Comparison of ENCODE assay signal across 16 cellular contexts in the genomic region with DNA sequence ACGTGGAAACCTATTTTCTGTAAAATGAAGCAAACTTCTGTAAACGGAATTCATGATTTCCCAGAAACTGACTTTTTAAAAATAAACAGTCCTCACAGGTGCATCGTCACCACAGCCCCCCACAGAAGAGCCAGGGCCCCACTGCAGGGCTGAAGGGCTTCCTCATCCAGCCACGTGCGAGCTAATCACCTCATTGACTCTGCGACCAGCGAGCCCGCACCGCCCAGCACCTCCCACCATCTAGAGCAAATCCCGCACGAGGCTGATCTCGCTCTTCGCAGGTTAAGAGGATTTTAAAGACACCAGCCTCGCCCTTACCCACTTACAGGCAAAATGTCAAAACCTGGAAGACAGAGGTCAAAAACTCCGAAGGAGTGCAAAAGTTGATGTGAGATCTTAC.
A peak's percentile ranks its signal among the peaks of the same experiment; 100 is the strongest.
DNase-seq lines count a peak whose midpoint lies in the region; ATAC-seq and TF ChIP-seq lines count a peak whose summit lies in the region.
"Had no signal": no experiment of that assay in that cellular context is flagged by ENCODE, and none has a peak within 500 bp of the region (broad histone marks: within the 10 kb centered on the region; RNA-seq: fewer than 3 reads in every experiment).

No MANE protein-coding gene starts in this region.

- H3K4me1 Mint-ChIP-seq in central memory CD8-positive, alpha-beta T cell: peaks cover 40% of the 10 kb centered on the region
- peaks cover 39% of the 10 kb centered on the region for H3K4me1 Mint-ChIP-seq in nephron

- no peak; the same call in 2 of the 3 replicates for ATAC-seq in DND-41 (ENCODE audit: insufficient read depth, low read depth)
- no peak for ATAC-seq in central memory CD8-positive, alpha-beta T cell (replicated peaks; ENCODE audit: extremely low read depth, poor library complexity, severe bottlenecking)
- ATAC-seq in GM18870 (IDR thresholded peaks at IDR 0.05; ENCODE audit: unreplicated experiment): no peak
- no peak for ATAC-seq in GM21723 (IDR thresholded peaks at IDR 0.05; ENCODE audit: unreplicated experiment)

- H2AFZ ChIP-seq in DND-41 (ENCODE audit: low read depth, low read length): no peak overlapping the region
- H2AFZ ChIP-seq: GM23248 had no signal

- no peak overlapping the region for H3K27ac Mint-ChIP-seq in central memory CD8-positive, alpha-beta T cell (ENCODE audit: low read depth)
- no peak overlapping the region for H3K27ac Mint-ChIP-seq in nephron

- no peaks in the 10 kb centered on the region for H3K9me3 Mint-ChIP-seq in central memory CD8-positive, alpha-beta T cell
- no peaks in the 10 kb centered on the region for H3K9me3 Mint-ChIP-seq in nephron

- H3K79me2 ChIP-seq in DND-41 (ENCODE audit: insufficient read depth, low read length): peaks cover 81% of the 10 kb centered on the region

- peak overlapping the region; percentile 40 for H3K4me3 Mint-ChIP-seq in central memory CD8-positive, alpha-beta T cell
- H3K4me3 Mint-ChIP-seq in nephron: peak overlapping the region; percentile 78 to 92 (median 90)

- H3K9me3 ChIP-seq in DND-41 (ENCODE audit: insufficient read depth, low read length, severe bottlenecking): no peaks in the 10 kb centered on the region
- H3K9me3 ChIP-seq: stomach had no signal

- no peaks in the 10 kb centered on the region for H3K27me3 ChIP-seq in DND-41 (ENCODE audit: insufficient read depth, low read length, poor library complexity)

- H4K20me1 ChIP-seq in DND-41 (ENCODE audit: insufficient read depth, low read length): peaks cover 53% of the 10 kb centered on the region

- H3K36me3 ChIP-seq in DND-41 (ENCODE audit: insufficient read depth, low read length): peaks cover 3% of the 10 kb centered on the region
- H3K36me3 ChIP-seq: stomach had no signal

- no peak overlapping the region for H3K4me3 ChIP-seq in DND-41 (ENCODE audit: low read depth in 1 of 2, low read length in 2 of 2)
- H3K4me3 ChIP-seq in HFF-Myc (replicated peaks; ENCODE audit: low read depth, low read length): peak overlapping the region; percentile 60; the same call in 1 of the 2 replicates
- H3K4me3 ChIP-seq: GM23248, stomach had no signal

- peaks cover 6% of the 10 kb centered on the region for H3K36me3 Mint-ChIP-seq in central memory CD8-positive, alpha-beta T cell (ENCODE audit: insufficient read depth)
- peaks cover 7% of the 10 kb centered on the region for H3K36me3 Mint-ChIP-seq in nephron (ENCODE audit: low read depth)

- DNase-seq in DND-41 (peak; percentile 49), HFF-Myc (ENCODE audit: extremely low read depth, low read depth) (no peak), EL (no peak)
- DNase-seq in central memory CD8-positive, alpha-beta T cell (ENCODE audit: low spot score in 2 of 2): no peak
- DNase-seq: activated effector memory CD4-positive, alpha-beta T cell treated with anti-CD3 and anti-CD28 coated beads, Interleukin-2, amount 50 U/mL, for 16 hours; central memory CD4-positive, alpha-beta T cell; GM23248; head of caudate nucleus; NCI-H146; NCI-H510A treated with DMSO at 0.1 percent for 48 hours; stomach had no signal

- H3K27ac ChIP-seq in DND-41 (ENCODE audit: low read length): no peak overlapping the region
- H3K27ac ChIP-seq: epithelial cell of prostate, GM23248, KMS-11, stomach had no signal

- H3K27me3 Mint-ChIP-seq in central memory CD8-positive, alpha-beta T cell: peaks cover 39% of the 10 kb centered on the region
- peaks cover 66% of the 10 kb centered on the region for H3K27me3 Mint-ChIP-seq in nephron (ENCODE audit: low read depth)

- TF ChIP-seq CTCF in DND-41 (IDR thresholded peaks at IDR 0.05; ENCODE audit: borderline replicate concordance, extremely low read depth, low read length, poor library complexity, severe bottlenecking): no peak
- TF ChIP-seq CTCF in HFF-Myc (IDR thresholded peaks at IDR 0.05; ENCODE audit: low read depth, low read length, missing control alignments): no peak
- no peak for TF ChIP-seq CTCF in nephron (IDR thresholded peaks at IDR 0.05; ENCODE audit: unreplicated experiment in 3 of 3)

- peak overlapping the region; percentile 72; the same call in 1 of the 2 replicates for H3K4me2 ChIP-seq in DND-41 (ENCODE audit: insufficient read depth, low read length)
- H3K4me2 ChIP-seq: KMS-11 had no signal

- no peak overlapping the region for H3K9ac ChIP-seq in DND-41 (ENCODE audit: low read depth, low read length)
- H3K9ac ChIP-seq: GM23248, KMS-11 had no signal

- peaks cover 35% of the 10 kb centered on the region for H3K4me1 ChIP-seq in DND-41 (ENCODE audit: insufficient read depth, low read length)
